In genomic region chr12:22306311-22306710, GRCh38 we compare ENCODE assay signal across 29 cellular contexts. TPM values are rescaled to one million over a fixed set of nuclear protein-coding genes. Genes with fewer than 3 reads are reported as not detected.
"Had no signal": no experiment of that assay in that cellular context is flagged by ENCODE, and none has a peak within 500 bp of the region (broad histone marks: within the 10 kb centered on the region; RNA-seq: fewer than 3 reads in every experiment).

No MANE protein-coding gene starts in this region.

- H3K9ac ChIP-seq: KMS-11 had no signal

- H3K27ac ChIP-seq: body of pancreas, KMS-11, SJCRH30, SK-N-MC, WERI-Rb-1 had no signal

- DNase-seq: activated CD4-positive, alpha-beta T cell treated with anti-CD3 and anti-CD28 coated beads, Interleukin-2, amount 10 ng/mL, durations not matched to agents 7 days and 5 days; activated CD4-positive, alpha-beta T cell treated with anti-CD3 and anti-CD28 coated beads, Interleukin-2, amount 50 U/mL, for 48 hours; activated CD4-positive, CD25-positive, alpha-beta regulatory T cell; activated CD8-positive, alpha-beta T cell treated with anti-CD3 and anti-CD28 coated beads, Interleukin-2, amount 10 ng/mL, durations not matched to agents 7 days and 5 days; activated gamma-delta T cell treated with Interleukin-2 at 50 U/mL for 16 hours; activated naive CD4-positive, alpha-beta T cell treated with anti-CD3 and anti-CD28 coated beads, Interleukin-2, amount 10 ng/mL, durations not matched to agents 7 days and 5 days; activated naive CD8-positive, alpha-beta T cell treated with anti-CD3 and anti-CD28 coated beads, Interleukin-2, amount 50 U/mL, for 24 hours; activated T-cell treated with anti-CD3 and anti-CD28 coated beads, Interleukin-2, amount 50 U/mL, for 24 hours; amniotic stem cell; aorta; body of pancreas; caudate nucleus; MM.1S; MV-4-11; NCI-H1092; NCI-H1436 treated with DMSO at 0.1 percent for 48 hours; NCI-H1694 treated with DMSO at 0.1 percent for 48 hours; NCI-H2029; NCI-H345; NCI-H524 treated with DMSO at 0.1 percent for 48 hours; SHP77; SJCRH30; T1000; WERI-Rb-1 had no signal

- H3K4me1 ChIP-seq: body of pancreas, SJCRH30 had no signal

- ATAC-seq: activated CD8-positive, alpha-beta T cell treated with anti-CD3 and anti-CD28 coated beads, Interleukin-2, amount 10 ng/mL, durations not matched to agents 7 days and 5 days; activated naive CD8-positive, alpha-beta T cell treated with anti-CD3 and anti-CD28 coated beads, Interleukin-2, amount 50 U/mL, for 24 hours; body of pancreas; Panc1 had no signal

- H3K36me3 ChIP-seq: breast epithelium, SJCRH30, WERI-Rb-1 had no signal

- H3K27me3 ChIP-seq: body of pancreas, breast epithelium, SJCRH30 had no signal

- H3K4me3 ChIP-seq: body of pancreas, breast epithelium, SJCRH30, SK-N-MC had no signal

- H3K9me3 ChIP-seq: body of pancreas had no signal

- H3K4me2 ChIP-seq: KMS-11 had no signal

RNA-seq across cellular contexts. Expression of gene ST8SIA1, which starts 28.2 kb away (rescaled TPM):
- total RNA-seq: NCI-H460 had no signal
